In genomic region chr11:26483101-26483500, GRCh38 we compare ENCODE assay signal across 19 cellular contexts.
"Had no signal": no experiment of that assay in that cellular context is flagged by ENCODE, and none has a peak within 500 bp of the region (broad histone marks: within the 10 kb centered on the region; RNA-seq: fewer than 3 reads in every experiment).

No MANE protein-coding gene starts in this region.

- H3K27ac Mint-ChIP-seq: activated B cell treated with CpG ODN at 0.5 μM for 24 hours; activated CD4-positive, alpha-beta T cell treated with anti-CD3 and anti-CD28 coated beads, Interleukin-2, amount 10 ng/mL, durations not matched to agents 24 days and 14 days; activated naive CD4-positive, alpha-beta T cell treated with anti-CD3 and anti-CD28 coated beads, Interleukin-2, amount 50 U/mL, for 72 hours; T-helper 17 cell had no signal

- ATAC-seq: activated naive CD4-positive, alpha-beta T cell treated with anti-CD3 and anti-CD28 coated beads, Interleukin-2, amount 50 U/mL, for 72 hours; activated T-cell treated with anti-CD3 and anti-CD28 coated beads, Interleukin-2, amount 50 U/mL, for 4 hours; K562; T-helper 17 cell had no signal

- H3K4me3 Mint-ChIP-seq: activated B cell treated with CpG ODN at 0.5 μM for 24 hours; activated CD4-positive, alpha-beta T cell treated with anti-CD3 and anti-CD28 coated beads, Interleukin-2, amount 10 ng/mL, durations not matched to agents 24 days and 14 days; activated T-cell treated with anti-CD3 and anti-CD28 coated beads, Interleukin-2, amount 50 U/mL, for 4 hours; T-helper 17 cell had no signal

- DNase-seq: activated B cell treated with CpG ODN at 0.5 μM for 24 hours; activated CD4-positive, alpha-beta T cell treated with anti-CD3 and anti-CD28 coated beads for 1 hour; activated CD4-positive, alpha-beta T cell treated with anti-CD3 and anti-CD28 coated beads, Interleukin-2, amount 10 ng/mL, durations not matched to agents 24 days and 14 days; activated CD4-positive, alpha-beta T cell treated with anti-CD3 and anti-CD28 coated beads, Interleukin-2, amount 50 U/mL, for 48 hours; activated effector memory CD4-positive, alpha-beta T cell treated with anti-CD3 and anti-CD28 coated beads, Interleukin-2, amount 50 U/mL, for 16 hours; activated naive CD4-positive, alpha-beta T cell treated with Interleukin-2 at 50 U/mL for 16 hours; activated T-cell treated with anti-CD3 and anti-CD28 coated beads, Interleukin-2, amount 50 U/mL, for 4 hours; Karpas-422; NCI-H146; NCI-H187 treated with DMSO at 0.1 percent for 48 hours; NCI-H2081 treated with DMSO at 0.1 percent for 48 hours; NCI-H446 treated with DMSO at 0.1 percent for 48 hours; NCI-H524 treated with DMSO at 0.1 percent for 48 hours; NCI-H774; SIG-M5; T-helper 17 cell; T-helper 9 cell had no signal

- H3K4me1 Mint-ChIP-seq: activated B cell treated with CpG ODN at 0.5 μM for 24 hours; activated CD4-positive, alpha-beta T cell treated with anti-CD3 and anti-CD28 coated beads, Interleukin-2, amount 10 ng/mL, durations not matched to agents 24 days and 14 days; T-helper 17 cell had no signal

- H3K27me3 Mint-ChIP-seq: activated B cell treated with CpG ODN at 0.5 μM for 24 hours; activated CD4-positive, alpha-beta T cell treated with anti-CD3 and anti-CD28 coated beads, Interleukin-2, amount 10 ng/mL, durations not matched to agents 24 days and 14 days; T-helper 17 cell had no signal

- H3K4me3 ChIP-seq: K562 had no signal
